Comparison of ENCODE assay signal across 22 cellular contexts in genomic region chr1:176904057-176904815, GRCh38.
DNase-seq lines count a peak whose midpoint lies in the region; TF ChIP-seq lines count a peak whose summit lies in the region.
"Had no signal": no experiment of that assay in that cellular context is flagged by ENCODE, and none has a peak within 500 bp of the region (broad histone marks: within the 10 kb centered on the region; RNA-seq: fewer than 3 reads in every experiment).

No MANE protein-coding gene starts in this region.

- H3K79me2 ChIP-seq in smooth muscle cell (ENCODE audit: low read depth), result no peaks in the 10 kb centered on the region
- H3K79me2 ChIP-seq in trophoblast cell (ENCODE audit: control insufficient read depth, insufficient read depth, low read length, poor library complexity), result no peaks in the 10 kb centered on the region

- H3F3A ChIP-seq in smooth muscle cell (ENCODE audit: low read depth), result no peaks in the 10 kb centered on the region

- TF ChIP-seq CTCF in smooth muscle cell (IDR thresholded peaks at IDR 0.05; ENCODE audit: borderline replicate concordance, insufficient read depth, poor library complexity, severe bottlenecking), result no peak

- no peaks in the 10 kb centered on the region for H3K79me1 ChIP-seq in trophoblast cell (ENCODE audit: low read length)

- no peak overlapping the region for H3K4ac ChIP-seq in trophoblast cell (ENCODE audit: low read depth, low read length)

- peaks cover 9% of the 10 kb centered on the region for H3K27me3 ChIP-seq in smooth muscle cell (ENCODE audit: low read depth)
- no peaks in the 10 kb centered on the region for H3K27me3 ChIP-seq in trophoblast cell (ENCODE audit: insufficient read depth, low read length)
- H3K27me3 ChIP-seq: colonic mucosa had no signal

- no peak overlapping the region for H3K27ac ChIP-seq in smooth muscle cell (ENCODE audit: low read depth)
- no peak overlapping the region for H3K27ac ChIP-seq in trophoblast cell (ENCODE audit: low read depth, low read length)
- H3K27ac ChIP-seq: colonic mucosa, SJSA1, skin epidermis, stomach, upper lobe of right lung had no signal

- no peak overlapping the region for H4K12ac ChIP-seq in trophoblast cell (ENCODE audit: low read depth, low read length)

- H2BK120ac ChIP-seq in trophoblast cell (ENCODE audit: insufficient read depth, low read length, poor library complexity), result no peak overlapping the region

- H2AK5ac ChIP-seq in trophoblast cell (ENCODE audit: low read length), result no peak overlapping the region

- H3K36me3 ChIP-seq in smooth muscle cell (ENCODE audit: low read depth) (no peaks in the 10 kb centered on the region), trophoblast cell (ENCODE audit: control insufficient read depth in 1 of 2, insufficient read depth in 2 of 2, low read length in 2 of 2) (no peaks in the 10 kb centered on the region)
- H3K36me3 ChIP-seq: colonic mucosa, SJSA1, stomach, upper lobe of right lung had no signal

- H3K4me2 ChIP-seq in smooth muscle cell, result peak overlapping the region; percentile 35
- H3K4me2 ChIP-seq in trophoblast cell (ENCODE audit: low read length), result no peak overlapping the region

- H2BK12ac ChIP-seq in trophoblast cell (ENCODE audit: low read length), result no peak overlapping the region

- H4K8ac ChIP-seq in trophoblast cell (ENCODE audit: low read depth, low read length), result no peak overlapping the region

- H3K9ac ChIP-seq in smooth muscle cell (ENCODE audit: low read depth) (no peak overlapping the region), trophoblast cell (ENCODE audit: low read length) (no peak overlapping the region)

- H3K23ac ChIP-seq in trophoblast cell (ENCODE audit: low read length), result no peak overlapping the region

- no peak overlapping the region for H3K4me3 ChIP-seq in smooth muscle cell
- no peak overlapping the region for H3K4me3 ChIP-seq in trophoblast cell (ENCODE audit: low read depth, low read length)
- H3K4me3 ChIP-seq: colonic mucosa, lung, SJSA1, skin epidermis, stomach, upper lobe of right lung had no signal

- DNase-seq in NCI-H2227 (lab: John Stamatoyannopoulos, UW; ENCODE audit: unreplicated experiment) (peak; percentile 18), NCI-H2227 treated with DMSO at 0.1 percent for 48 hours (lab: John Stamatoyannopoulos, UW) (no peak), cerebellar cortex (ENCODE audit: low spot score) (peak; percentile 22), islet precursor cell (peak; percentile 47), smooth muscle cell (lab: John Stamatoyannopoulos, UW; ENCODE audit: unreplicated experiment) (no peak), trophoblast cell (no peak), SKM-1 treated with dmso at 0.1 percent for 144 hours (lab: John Stamatoyannopoulos, UW; ENCODE audit: unreplicated experiment) (no peak), SIG-M5 treated with dmso at 0.1 percent for 504 hours (lab: John Stamatoyannopoulos, UW; ENCODE audit: unreplicated experiment) (no peak)
- DNase-seq: activated CD4-positive, alpha-beta T cell treated with anti-CD3 and anti-CD28 coated beads, Interleukin-2, amount 10 ng/mL, durations not matched to agents 7 days and 5 days; activated naive CD8-positive, alpha-beta T cell treated with anti-CD3 and anti-CD28 coated beads for 36 hours; C1 segment of cervical spinal cord; Calu3; colonic mucosa; naive B cell; NCI-H2081 treated with DMSO at 0.1 percent for 48 hours; NCI-H69; stimulated activated CD4-positive, alpha-beta T cell treated with anti-CD3 and anti-CD28 coated beads, Interleukin-4, amount 100 ng/mL, for 1 hour; stomach; upper lobe of right lung had no signal

- WGBS in smooth muscle cell (ENCODE audit: low lambda C conversion rate), result 62% methylated on average over 21 of the region's 21 CpGs
- WGBS in trophoblast cell (ENCODE audit: extremely low coverage, insufficient coverage, insufficient read length), result no CpG with 5 or more reads among the region's 21 CpGs

- H3K9me3 ChIP-seq in smooth muscle cell (replicated peaks; ENCODE audit: low read depth) (no peaks in the 10 kb centered on the region), trophoblast cell (ENCODE audit: insufficient read depth, low read depth, low read length) (no peaks in the 10 kb centered on the region)
- H3K9me3 ChIP-seq: colonic mucosa, SJSA1, stomach, upper lobe of right lung had no signal

- H3K4me1 ChIP-seq in smooth muscle cell (ENCODE audit: low read depth) (peaks cover 8% of the 10 kb centered on the region), trophoblast cell (ENCODE audit: control insufficient read depth in 1 of 2, insufficient read depth in 2 of 2, low read length in 2 of 2) (no peaks in the 10 kb centered on the region)
- H3K4me1 ChIP-seq: colonic mucosa, SJSA1, upper lobe of right lung had no signal

- no peak overlapping the region for H2AFZ ChIP-seq in smooth muscle cell (ENCODE audit: low read depth)
- no peak overlapping the region for H2AFZ ChIP-seq in trophoblast cell (ENCODE audit: insufficient read depth, low read length, poor library complexity)

- H4K20me1 ChIP-seq in smooth muscle cell (ENCODE audit: low read depth), result no peaks in the 10 kb centered on the region

- no peak overlapping the region for H3K14ac ChIP-seq in trophoblast cell (ENCODE audit: low read length)

- no peak overlapping the region for H3K18ac ChIP-seq in trophoblast cell (ENCODE audit: low read length)

- no peak overlapping the region for H4K91ac ChIP-seq in trophoblast cell (ENCODE audit: low read depth, low read length)

- no peak overlapping the region for H2BK5ac ChIP-seq in trophoblast cell (ENCODE audit: low read depth, low read length, poor library complexity)

Comparison
In these comparisons a context has a peak if more than half of its experiments do, and no peak if none do; other contexts are left out.
1. DNase-seq: peak in NCI-H2227 (single experiment), cerebellar cortex (single experiment) and islet precursor cell (single experiment); none in NCI-H2227 treated with DMSO at 0.1 percent for 48 hours (single experiment), smooth muscle cell (single experiment), trophoblast cell (0 of 2), SKM-1 treated with dmso at 0.1 percent for 144 hours (single experiment) and SIG-M5 treated with dmso at 0.1 percent for 504 hours (single experiment).